Comparison of ENCODE assay signal across 1 cellular context in the genomic region with DNA sequence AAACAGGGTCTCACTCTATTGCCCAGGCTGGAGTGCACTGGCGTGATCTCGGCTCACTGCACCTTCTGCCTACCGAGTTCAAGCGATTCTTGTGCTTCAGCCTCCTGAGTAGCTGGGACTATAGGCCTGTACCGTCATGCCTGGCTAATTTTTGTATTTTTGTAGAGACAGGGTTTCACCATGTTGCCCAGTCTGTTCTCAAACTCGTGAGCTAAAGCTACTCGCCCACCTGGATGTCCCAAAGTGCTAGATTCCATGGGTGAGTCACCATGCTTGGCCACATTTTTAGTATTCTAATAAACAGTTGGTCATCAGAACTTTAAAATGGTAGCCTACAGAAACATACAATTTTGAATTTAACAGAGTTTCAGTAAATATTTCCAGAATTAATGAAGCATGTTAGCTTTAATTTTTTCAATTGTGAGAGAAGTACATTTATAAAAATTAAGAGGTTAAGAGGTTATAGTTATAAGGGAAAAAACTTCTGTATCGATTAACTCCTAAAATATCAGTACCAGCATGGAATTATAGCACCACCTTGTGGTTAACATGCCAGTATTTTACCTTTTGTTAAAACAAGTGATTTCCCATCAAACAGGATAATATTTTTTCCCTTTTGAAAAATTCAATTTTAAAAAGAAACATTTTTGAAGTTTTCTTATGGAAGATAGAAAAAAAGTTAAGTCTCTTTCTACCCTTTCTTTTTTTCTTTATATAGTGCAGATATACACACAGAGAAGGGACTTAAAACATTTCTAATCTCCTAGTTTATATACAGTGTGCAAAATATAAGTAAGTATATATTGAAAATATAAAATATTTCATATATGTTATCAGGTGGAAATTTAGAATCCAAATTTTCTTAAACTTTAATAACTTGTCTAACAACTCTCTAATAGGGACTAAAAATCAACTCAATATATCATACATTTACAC.
TF ChIP-seq lines count a peak whose summit lies in the region.

No MANE protein-coding gene starts in this region.

TF ChIP-seq in GM23338, 12 proteins besides CTCF, POLR2A, EP300 and RAD21 (continued from another document):
- TF ChIP-seq, protein P1, sequence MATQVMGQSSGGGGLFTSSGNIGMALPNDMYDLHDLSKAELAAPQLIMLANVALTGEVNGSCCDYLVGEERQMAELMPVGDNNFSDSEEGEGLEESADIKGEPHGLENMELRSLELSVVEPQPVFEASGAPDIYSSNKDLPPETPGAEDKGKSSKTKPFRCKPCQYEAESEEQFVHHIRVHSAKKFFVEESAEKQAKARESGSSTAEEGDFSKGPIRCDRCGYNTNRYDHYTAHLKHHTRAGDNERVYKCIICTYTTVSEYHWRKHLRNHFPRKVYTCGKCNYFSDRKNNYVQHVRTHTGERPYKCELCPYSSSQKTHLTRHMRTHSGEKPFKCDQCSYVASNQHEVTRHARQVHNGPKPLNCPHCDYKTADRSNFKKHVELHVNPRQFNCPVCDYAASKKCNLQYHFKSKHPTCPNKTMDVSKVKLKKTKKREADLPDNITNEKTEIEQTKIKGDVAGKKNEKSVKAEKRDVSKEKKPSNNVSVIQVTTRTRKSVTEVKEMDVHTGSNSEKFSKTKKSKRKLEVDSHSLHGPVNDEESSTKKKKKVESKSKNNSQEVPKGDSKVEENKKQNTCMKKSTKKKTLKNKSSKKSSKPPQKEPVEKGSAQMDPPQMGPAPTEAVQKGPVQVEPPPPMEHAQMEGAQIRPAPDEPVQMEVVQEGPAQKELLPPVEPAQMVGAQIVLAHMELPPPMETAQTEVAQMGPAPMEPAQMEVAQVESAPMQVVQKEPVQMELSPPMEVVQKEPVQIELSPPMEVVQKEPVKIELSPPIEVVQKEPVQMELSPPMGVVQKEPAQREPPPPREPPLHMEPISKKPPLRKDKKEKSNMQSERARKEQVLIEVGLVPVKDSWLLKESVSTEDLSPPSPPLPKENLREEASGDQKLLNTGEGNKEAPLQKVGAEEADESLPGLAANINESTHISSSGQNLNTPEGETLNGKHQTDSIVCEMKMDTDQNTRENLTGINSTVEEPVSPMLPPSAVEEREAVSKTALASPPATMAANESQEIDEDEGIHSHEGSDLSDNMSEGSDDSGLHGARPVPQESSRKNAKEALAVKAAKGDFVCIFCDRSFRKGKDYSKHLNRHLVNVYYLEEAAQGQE (IDR thresholded peaks at IDR 0.05; ENCODE audit: unreplicated experiment) = no peak
- TF ChIP-seq, protein P2, sequence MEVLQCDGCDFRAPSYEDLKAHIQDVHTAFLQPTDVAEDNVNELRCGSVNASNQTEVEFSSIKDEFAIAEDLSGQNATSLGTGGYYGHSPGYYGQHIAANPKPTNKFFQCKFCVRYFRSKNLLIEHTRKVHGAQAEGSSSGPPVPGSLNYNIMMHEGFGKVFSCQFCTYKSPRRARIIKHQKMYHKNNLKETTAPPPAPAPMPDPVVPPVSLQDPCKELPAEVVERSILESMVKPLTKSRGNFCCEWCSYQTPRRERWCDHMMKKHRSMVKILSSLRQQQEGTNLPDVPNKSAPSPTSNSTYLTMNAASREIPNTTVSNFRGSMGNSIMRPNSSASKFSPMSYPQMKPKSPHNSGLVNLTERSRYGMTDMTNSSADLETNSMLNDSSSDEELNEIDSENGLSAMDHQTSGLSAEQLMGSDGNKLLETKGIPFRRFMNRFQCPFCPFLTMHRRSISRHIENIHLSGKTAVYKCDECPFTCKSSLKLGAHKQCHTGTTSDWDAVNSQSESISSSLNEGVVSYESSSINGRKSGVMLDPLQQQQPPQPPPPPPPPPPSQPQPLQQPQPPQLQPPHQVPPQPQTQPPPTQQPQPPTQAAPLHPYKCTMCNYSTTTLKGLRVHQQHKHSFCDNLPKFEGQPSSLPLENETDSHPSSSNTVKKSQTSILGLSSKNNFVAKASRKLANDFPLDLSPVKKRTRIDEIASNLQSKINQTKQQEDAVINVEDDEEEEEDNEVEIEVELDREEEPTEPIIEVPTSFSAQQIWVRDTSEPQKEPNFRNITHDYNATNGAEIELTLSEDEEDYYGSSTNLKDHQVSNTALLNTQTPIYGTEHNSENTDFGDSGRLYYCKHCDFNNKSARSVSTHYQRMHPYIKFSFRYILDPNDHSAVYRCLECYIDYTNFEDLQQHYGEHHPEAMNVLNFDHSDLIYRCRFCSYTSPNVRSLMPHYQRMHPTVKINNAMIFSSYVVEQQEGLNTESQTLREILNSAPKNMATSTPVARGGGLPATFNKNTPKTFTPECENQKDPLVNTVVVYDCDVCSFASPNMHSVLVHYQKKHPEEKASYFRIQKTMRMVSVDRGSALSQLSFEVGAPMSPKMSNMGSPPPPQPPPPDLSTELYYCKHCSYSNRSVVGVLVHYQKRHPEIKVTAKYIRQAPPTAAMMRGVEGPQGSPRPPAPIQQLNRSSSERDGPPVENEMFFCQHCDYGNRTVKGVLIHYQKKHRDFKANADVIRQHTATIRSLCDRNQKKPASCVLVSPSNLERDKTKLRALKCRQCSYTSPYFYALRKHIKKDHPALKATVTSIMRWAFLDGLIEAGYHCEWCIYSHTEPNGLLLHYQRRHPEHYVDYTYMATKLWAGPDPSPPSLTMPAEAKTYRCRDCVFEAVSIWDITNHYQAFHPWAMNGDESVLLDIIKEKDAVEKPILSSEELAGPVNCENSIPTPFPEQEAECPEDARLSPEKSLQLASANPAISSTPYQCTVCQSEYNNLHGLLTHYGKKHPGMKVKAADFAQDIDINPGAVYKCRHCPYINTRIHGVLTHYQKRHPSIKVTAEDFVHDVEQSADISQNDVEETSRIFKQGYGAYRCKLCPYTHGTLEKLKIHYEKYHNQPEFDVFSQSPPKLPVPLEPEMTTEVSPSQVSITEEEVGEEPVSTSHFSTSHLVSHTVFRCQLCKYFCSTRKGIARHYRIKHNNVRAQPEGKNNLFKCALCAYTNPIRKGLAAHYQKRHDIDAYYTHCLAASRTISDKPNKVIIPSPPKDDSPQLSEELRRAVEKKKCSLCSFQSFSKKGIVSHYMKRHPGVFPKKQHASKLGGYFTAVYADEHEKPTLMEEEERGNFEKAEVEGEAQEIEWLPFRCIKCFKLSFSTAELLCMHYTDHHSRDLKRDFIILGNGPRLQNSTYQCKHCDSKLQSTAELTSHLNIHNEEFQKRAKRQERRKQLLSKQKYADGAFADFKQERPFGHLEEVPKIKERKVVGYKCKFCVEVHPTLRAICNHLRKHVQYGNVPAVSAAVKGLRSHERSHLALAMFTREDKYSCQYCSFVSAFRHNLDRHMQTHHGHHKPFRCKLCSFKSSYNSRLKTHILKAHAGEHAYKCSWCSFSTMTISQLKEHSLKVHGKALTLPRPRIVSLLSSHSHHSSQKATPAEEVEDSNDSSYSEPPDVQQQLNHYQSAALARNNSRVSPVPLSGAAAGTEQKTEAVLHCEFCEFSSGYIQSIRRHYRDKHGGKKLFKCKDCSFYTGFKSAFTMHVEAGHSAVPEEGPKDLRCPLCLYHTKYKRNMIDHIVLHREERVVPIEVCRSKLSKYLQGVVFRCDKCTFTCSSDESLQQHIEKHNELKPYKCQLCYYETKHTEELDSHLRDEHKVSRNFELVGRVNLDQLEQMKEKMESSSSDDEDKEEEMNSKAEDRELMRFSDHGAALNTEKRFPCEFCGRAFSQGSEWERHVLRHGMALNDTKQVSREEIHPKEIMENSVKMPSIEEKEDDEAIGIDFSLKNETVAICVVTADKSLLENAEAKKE (CRISPR knock-in tag; IDR thresholded peaks at IDR 0.05) = no peak
- TF ChIP-seq ZNF114 (CRISPR knock-in tag; IDR thresholded peaks at IDR 0.05) = no peak
